26 cellular contexts compared by ENCODE assay signal in genomic region chr20:57553376-57554018, GRCh38. TPM values are rescaled to one million over a fixed set of nuclear protein-coding genes. Genes with fewer than 3 reads are reported as not detected.
"Had no signal": no experiment of that assay in that cellular context is flagged by ENCODE, and none has a peak within 500 bp of the region (broad histone marks: within the 10 kb centered on the region; RNA-seq: fewer than 3 reads in every experiment).

No MANE protein-coding gene starts in this region.

- ATAC-seq: activated CD8-positive, alpha-beta T cell treated with anti-CD3 and anti-CD28 coated beads for 36 hours; activated T-helper 17 cell treated with anti-CD3 and anti-CD28 coated beads, Interleukin-2, amount 50 U/mL, for 72 hours; heart left ventricle had no signal

- H3K9me3 ChIP-seq: heart left ventricle, left ventricle myocardium inferior, tibial artery had no signal

- H3K36me3 ChIP-seq: heart left ventricle, left ventricle myocardium inferior, tibial artery had no signal

- H3K4me3 ChIP-seq: heart left ventricle, left ventricle myocardium inferior, tibial artery had no signal

- DNase-seq: activated CD4-positive, alpha-beta T cell treated with anti-CD3 and anti-CD28 coated beads, Interleukin-2, amount 10 ng/mL, durations not matched to agents 24 days and 14 days; activated CD8-positive, alpha-beta T cell treated with anti-CD3 and anti-CD28 coated beads for 36 hours; activated naive CD4-positive, alpha-beta T cell; activated naive CD8-positive, alpha-beta T cell treated with anti-CD3 and anti-CD28 coated beads for 36 hours; activated T-cell treated with anti-CD3 and anti-CD28 coated beads, Interleukin-2, amount 50 U/mL, for 1 hour; amniotic stem cell; endodermal cell; heart left ventricle; left ventricle myocardium inferior; nephron progenitor cell; occipital lobe; retina; stimulated activated CD4-positive, alpha-beta T cell treated with anti-CD3 and anti-CD28 coated beads, Interleukin-2, amount 100 ng/mL, for 24 hours; stimulated activated naive CD4-positive, alpha-beta T cell treated with Interleukin-2 at 50 U/mL for 16 hours; substantia nigra; tibial artery had no signal

- H3K27ac Mint-ChIP-seq: activated CD4-positive, alpha-beta T cell treated with anti-CD3 and anti-CD28 coated beads, Interleukin-2, amount 10 ng/mL, durations not matched to agents 24 days and 14 days; activated CD8-positive, alpha-beta T cell treated with anti-CD3 and anti-CD28 coated beads for 36 hours; activated naive CD8-positive, alpha-beta T cell treated with anti-CD3 and anti-CD28 coated beads for 36 hours; activated T-helper 17 cell treated with anti-CD3 and anti-CD28 coated beads, Interleukin-2, amount 50 U/mL, for 72 hours; endodermal cell had no signal

- H3K4me3 Mint-ChIP-seq: activated CD4-positive, alpha-beta T cell treated with anti-CD3 and anti-CD28 coated beads, Interleukin-2, amount 10 ng/mL, durations not matched to agents 24 days and 14 days; activated CD8-positive, alpha-beta T cell treated with anti-CD3 and anti-CD28 coated beads for 36 hours; activated naive CD8-positive, alpha-beta T cell treated with anti-CD3 and anti-CD28 coated beads for 36 hours; activated T-helper 17 cell treated with anti-CD3 and anti-CD28 coated beads, Interleukin-2, amount 50 U/mL, for 72 hours; endodermal cell; nephron progenitor cell had no signal

- FAIRE-seq: frontal cortex, TTC549 had no signal

- H3K36me3 Mint-ChIP-seq: activated naive CD8-positive, alpha-beta T cell treated with anti-CD3 and anti-CD28 coated beads for 36 hours had no signal

- H3K27ac ChIP-seq: heart left ventricle, left ventricle myocardium inferior, tibial artery had no signal

- H3K4me1 ChIP-seq: heart left ventricle, left ventricle myocardium inferior, tibial artery had no signal

- H3K4me1 Mint-ChIP-seq: activated CD4-positive, alpha-beta T cell treated with anti-CD3 and anti-CD28 coated beads, Interleukin-2, amount 10 ng/mL, durations not matched to agents 24 days and 14 days; activated naive CD8-positive, alpha-beta T cell treated with anti-CD3 and anti-CD28 coated beads for 36 hours; activated T-helper 17 cell treated with anti-CD3 and anti-CD28 coated beads, Interleukin-2, amount 50 U/mL, for 72 hours; endodermal cell had no signal

- H3K9me3 Mint-ChIP-seq: activated CD4-positive, alpha-beta T cell treated with anti-CD3 and anti-CD28 coated beads, Interleukin-2, amount 10 ng/mL, durations not matched to agents 24 days and 14 days; activated CD8-positive, alpha-beta T cell treated with anti-CD3 and anti-CD28 coated beads for 36 hours; activated naive CD8-positive, alpha-beta T cell treated with anti-CD3 and anti-CD28 coated beads for 36 hours; activated T-helper 17 cell treated with anti-CD3 and anti-CD28 coated beads, Interleukin-2, amount 50 U/mL, for 72 hours; endodermal cell; nephron progenitor cell had no signal

RNA-seq across cellular contexts. Expression of gene PCK1, which starts 7.4 kb away (rescaled TPM):
- total RNA-seq: activated CD4-positive, alpha-beta T cell treated with anti-CD3 and anti-CD28 coated beads, Interleukin-2, amount 10 ng/mL, durations not matched to agents 24 days and 14 days; activated CD8-positive, alpha-beta T cell treated with anti-CD3 and anti-CD28 coated beads for 36 hours; activated naive CD8-positive, alpha-beta T cell treated with anti-CD3 and anti-CD28 coated beads for 36 hours; activated T-helper 17 cell treated with anti-CD3 and anti-CD28 coated beads, Interleukin-2, amount 50 U/mL, for 72 hours; dermis microvascular lymphatic vessel endothelial cell; endodermal cell; epithelial cell of proximal tubule; myocyte; T-helper 2 cell treated with Interferon-gamma antibody and Interleukin-4, amounts not matched to agents 100 ng/mL and 5 ng/mL, for 36 hours had no signal

RNA-seq across cellular contexts. Expression of gene CTCFL, which starts 28.6 kb away (rescaled TPM):
- total RNA-seq: activated CD4-positive, alpha-beta T cell treated with anti-CD3 and anti-CD28 coated beads, Interleukin-2, amount 10 ng/mL, durations not matched to agents 24 days and 14 days; activated CD8-positive, alpha-beta T cell treated with anti-CD3 and anti-CD28 coated beads for 36 hours; activated naive CD8-positive, alpha-beta T cell treated with anti-CD3 and anti-CD28 coated beads for 36 hours; activated T-helper 17 cell treated with anti-CD3 and anti-CD28 coated beads, Interleukin-2, amount 50 U/mL, for 72 hours; cardiac septum; dermis microvascular lymphatic vessel endothelial cell; frontal cortex; heart left ventricle; left ventricle myocardium inferior; myocyte; occipital lobe; posterior vena cava; T-helper 2 cell treated with Interferon-gamma antibody and Interleukin-4, amounts not matched to agents 100 ng/mL and 5 ng/mL, for 36 hours; urinary bladder had no signal
- polyA plus RNA-seq: heart left ventricle, urinary bladder had no signal
